Comparison of ENCODE assay signal across 9 cellular contexts in the genomic region with DNA sequence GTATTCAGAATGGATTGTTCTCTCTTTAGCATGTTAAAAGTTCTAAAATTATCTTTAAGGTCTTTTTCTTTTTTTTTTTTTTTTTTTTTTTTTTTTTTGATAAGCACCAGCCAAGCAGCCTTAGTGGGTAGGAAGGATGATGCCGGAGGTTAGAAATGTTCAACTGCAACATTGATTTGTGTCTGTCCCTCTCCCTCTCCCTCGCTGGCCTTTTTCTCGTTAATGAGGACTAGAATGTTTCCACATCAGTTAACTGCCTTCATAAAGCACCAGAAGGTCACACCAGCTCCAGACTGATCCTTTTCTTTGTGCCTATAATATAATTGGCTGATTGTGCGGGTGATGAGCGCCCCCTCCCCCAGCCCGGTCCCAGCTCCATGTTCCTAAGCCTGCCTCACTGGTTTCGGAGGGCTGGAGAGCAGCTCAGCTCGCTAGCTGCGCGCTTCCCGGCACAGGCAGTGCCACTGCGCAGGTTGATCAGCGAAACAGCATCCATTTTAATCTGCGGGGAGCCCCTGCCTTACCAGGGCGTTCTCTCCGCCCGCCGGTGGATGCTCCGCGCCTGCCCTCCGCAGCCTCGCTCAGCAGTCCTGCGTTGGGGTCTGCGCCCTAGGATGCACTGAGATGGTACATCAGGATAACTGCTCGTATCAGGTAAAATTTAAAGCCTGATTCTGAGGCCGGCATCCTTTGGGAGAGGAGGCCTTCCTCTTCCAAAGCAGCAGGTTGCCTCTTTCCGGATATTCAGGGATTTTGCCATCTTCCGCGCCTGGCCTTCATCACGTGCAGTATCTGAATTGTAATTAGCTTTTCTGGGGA. TPM values are rescaled to one million over a fixed set of nuclear protein-coding genes. Genes with fewer than 3 reads are reported as not detected.
DNase-seq lines count a peak whose midpoint lies in the region; ATAC-seq and TF ChIP-seq lines count a peak whose summit lies in the region.
"Had no signal": no experiment of that assay in that cellular context is flagged by ENCODE, and none has a peak within 500 bp of the region (broad histone marks: within the 10 kb centered on the region; RNA-seq: fewer than 3 reads in every experiment).

A gene (plus strand): TSS at position 301 of the 819 bp plus-strand sequence.

- intact Hi-C loops in left colon (cut with DNase I, micrococcal nuclease), result no loop called here

- no peak within 1 kb of the TSS for H3K27ac Mint-ChIP-seq in activated naive CD4-positive, alpha-beta T cell treated with anti-CD3 and anti-CD28 coated beads, Interleukin-2, amount 50 U/mL, for 24 hours

- no peak within 1 kb of the TSS for H3K9ac ChIP-seq in parathyroid adenoma
- H3K9ac ChIP-seq: BLaER1 treated with 17β-estradiol and CSF1 and Interleukin-3, amounts not matched to agents 10 nM and 100 nM had no signal

- H3K4me3 Mint-ChIP-seq in activated naive CD4-positive, alpha-beta T cell treated with anti-CD3 and anti-CD28 coated beads, Interleukin-2, amount 50 U/mL, for 24 hours, result peak within 1 kb of the TSS; percentile 23

- H3K36me3 Mint-ChIP-seq in activated naive CD4-positive, alpha-beta T cell treated with anti-CD3 and anti-CD28 coated beads, Interleukin-2, amount 50 U/mL, for 24 hours, result no peaks in the 10 kb centered on the region

- H3K4me1 ChIP-seq in RWPE2 (ENCODE audit: insufficient read depth, poor library complexity, severe bottlenecking) (peaks cover 61% of the 10 kb centered on the region), cardiac muscle cell (ENCODE audit: low read depth) (peaks cover 27% of the 10 kb centered on the region), parathyroid adenoma (no peaks in the 10 kb centered on the region)

- H2AFZ ChIP-seq in parathyroid adenoma, result peak within 1 kb of the TSS; percentile 66

- H3K27ac ChIP-seq in RWPE2 (ENCODE audit: poor library complexity, severe bottlenecking) (peak within 1 kb of the TSS; percentile 60), cardiac muscle cell (peak within 1 kb of the TSS; percentile 36), parathyroid adenoma (no peak within 1 kb of the TSS)

- peaks cover 17% of the 10 kb centered on the region for H3K27me3 Mint-ChIP-seq in activated naive CD4-positive, alpha-beta T cell treated with anti-CD3 and anti-CD28 coated beads, Interleukin-2, amount 50 U/mL, for 24 hours

- DNase-seq in activated naive CD4-positive, alpha-beta T cell (lab: John Stamatoyannopoulos, UW), result no peak
- DNase-seq in RWPE2 (ENCODE audit: low spot score), result no peak
- peak in 1 of 2 donors; percentile 82 for DNase-seq in cardiac muscle cell (ENCODE audit: low read depth in 1 of 2, low spot score in 1 of 2)
- DNase-seq in activated gamma-delta T cell treated with Interleukin-2 at 50 U/mL for 16 hours, result no peak
- DNase-seq in left colon, result no peak
- no peak for DNase-seq in NCI-H1436 treated with DMSO at 0.1 percent for 48 hours (lab: John Stamatoyannopoulos, UW)

- H3K27me3 ChIP-seq in RWPE2 (ENCODE audit: insufficient read depth, poor library complexity, severe bottlenecking) (no peaks in the 10 kb centered on the region), cardiac muscle cell (no peaks in the 10 kb centered on the region), parathyroid adenoma (ENCODE audit: control insufficient read depth, insufficient read depth, low read length) (no peaks in the 10 kb centered on the region)
- H3K27me3 ChIP-seq: BLaER1 treated with 17β-estradiol and CSF1 and Interleukin-3, amounts not matched to agents 10 nM and 100 nM had no signal

- H3K4me1 Mint-ChIP-seq in activated naive CD4-positive, alpha-beta T cell treated with anti-CD3 and anti-CD28 coated beads, Interleukin-2, amount 50 U/mL, for 24 hours, result peaks cover 3% of the 10 kb centered on the region

- TF ChIP-seq CTCF in RWPE2 (IDR thresholded peaks at IDR 0.05; ENCODE audit: poor library complexity, severe bottlenecking) (no peak), cardiac muscle cell (IDR thresholded peaks at IDR 0.05; ENCODE audit: low read depth, low read length) (no peak), parathyroid adenoma (IDR thresholded peaks at IDR 0.05) (no peak)

- H3K79me2 ChIP-seq in parathyroid adenoma, result no peaks in the 10 kb centered on the region

- no peaks in the 10 kb centered on the region for H3K9me3 Mint-ChIP-seq in activated naive CD4-positive, alpha-beta T cell treated with anti-CD3 and anti-CD28 coated beads, Interleukin-2, amount 50 U/mL, for 24 hours

- ATAC-seq in RWPE2 (ENCODE audit: low read depth), result peak; percentile 35
- no peak for ATAC-seq in left colon

- H3K9me3 ChIP-seq in RWPE2 (ENCODE audit: severe bottlenecking) (no peaks in the 10 kb centered on the region), cardiac muscle cell (ENCODE audit: low read depth) (no peaks in the 10 kb centered on the region), parathyroid adenoma (ENCODE audit: control insufficient read depth, low read length) (no peaks in the 10 kb centered on the region)

- H3K4me3 ChIP-seq in RWPE2 (ENCODE audit: severe bottlenecking) (peak within 1 kb of the TSS; percentile 6), cardiac muscle cell (peak within 1 kb of the TSS; percentile 39), parathyroid adenoma (ENCODE audit: low read depth, low read length) (no peak within 1 kb of the TSS)
- H3K4me3 ChIP-seq: BLaER1 treated with 17β-estradiol and CSF1 and Interleukin-3, amounts not matched to agents 10 nM and 100 nM had no signal

- H3K36me3 ChIP-seq in RWPE2 (ENCODE audit: low read depth), result no peaks in the 10 kb centered on the region
- H3K36me3 ChIP-seq in cardiac muscle cell, result no peaks in the 10 kb centered on the region
- no peaks in the 10 kb centered on the region for H3K36me3 ChIP-seq in parathyroid adenoma (ENCODE audit: control insufficient read depth, insufficient read depth, low read length)
- H3K36me3 ChIP-seq: BLaER1 treated with 17β-estradiol and CSF1 and Interleukin-3, amounts not matched to agents 10 nM and 100 nM had no signal

- no peak within 1 kb of the TSS for H3K4me2 ChIP-seq in parathyroid adenoma (ENCODE audit: low read length)

RNA-seq across cellular contexts. Expression of the gene that starts here (rescaled TPM):
- 50.5 and 67.8 TPM in 2 replicates for total RNA-seq in cardiac muscle cell
- 52.5 and 58.0 TPM in 2 replicates for polyA plus RNA-seq in cardiac muscle cell
- 1 to 10 TPM in 1 of 2 donors, under 1 TPM in 1; 0.67 to 2.7 TPM for total RNA-seq in left colon

Comparison
In these comparisons a context has a peak if more than half of its experiments do, and no peak if none do; other contexts are left out.
1. RNA of the gene that starts here (total RNA-seq): 50.5 to 67.8 TPM in cardiac muscle cell; 0.67 to 2.7 TPM in left colon; every median in the first group is over 10 times any median in the second.